Comparison of ENCODE assay signal across 29 cellular contexts in the genomic region with DNA sequence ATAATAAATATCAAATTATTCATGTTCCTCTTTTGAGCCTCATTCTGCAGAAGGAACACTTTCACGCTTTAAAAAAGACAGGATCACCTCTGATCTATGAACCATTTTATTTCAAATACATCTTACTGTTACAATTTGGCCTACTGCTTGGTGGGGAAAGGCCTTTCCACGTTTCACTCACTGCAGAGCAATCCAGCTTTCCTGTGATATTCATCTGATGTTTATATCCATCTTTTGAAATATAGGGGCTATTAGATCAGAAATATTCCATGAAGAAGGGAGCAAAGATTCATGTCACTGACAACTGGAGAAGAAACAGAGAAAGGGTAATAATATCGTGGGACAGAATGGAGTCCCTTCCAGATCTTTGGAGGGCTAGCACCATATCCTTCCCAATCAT.
"Had no signal": no experiment of that assay in that cellular context is flagged by ENCODE, and none has a peak within 500 bp of the region (broad histone marks: within the 10 kb centered on the region; RNA-seq: fewer than 3 reads in every experiment).

No MANE protein-coding gene starts in this region.

- H3K27ac Mint-ChIP-seq: stimulated activated effector memory CD8-positive, alpha-beta T cell treated with anti-CD3 and anti-CD28 coated beads, Interleukin-12 subunit alpha, Interleukin-12 subunit beta, amount 100 ng/mL, for 72 hours; stimulated activated memory B cell treated with anti-CD40 and anti-IgM and Interleukin-4, amounts not matched to agents 10 μg/mL and 1 μg/mL and 100 μg/mL, for 72 hours; stimulated activated naive B cell treated with anti-CD40 and anti-IgM and Interleukin-4, amounts not matched to agents 10 μg/mL and 1 μg/mL and 100 μg/mL, for 72 hours; stimulated activated naive CD8-positive, alpha-beta T cell treated with anti-CD3 and anti-CD28 coated beads, Interleukin-15, amount 100 ng/mL, for 72 hours; stimulated activated naive CD8-positive, alpha-beta T cell treated with anti-CD3 and anti-CD28 coated beads, Interleukin-15, Interleukin-2, amounts not matched to agents 100 ng/mL and 50 ng/mL, for 24 hours; type B pancreatic cell had no signal

- FAIRE-seq: urothelium cell line had no signal

- H3K4me3 ChIP-seq: stomach, suprapubic skin, testis, thoracic aorta, thyroid gland, tibial artery, tibial nerve, transverse colon, upper lobe of left lung, upper lobe of right lung, uterus, vagina had no signal

- ATAC-seq: stimulated activated effector memory CD8-positive, alpha-beta T cell treated with anti-CD3 and anti-CD28 coated beads, Interleukin-12 subunit alpha, Interleukin-12 subunit beta, amount 100 ng/mL, for 72 hours; stimulated activated memory B cell treated with anti-CD40 and anti-IgM and Interleukin-4, amounts not matched to agents 10 μg/mL and 1 μg/mL and 100 μg/mL, for 72 hours; stimulated activated naive B cell treated with anti-CD40 and anti-IgM and Interleukin-4, amounts not matched to agents 10 μg/mL and 1 μg/mL and 100 μg/mL, for 72 hours; stimulated activated naive CD8-positive, alpha-beta T cell treated with anti-CD3 and anti-CD28 coated beads, Interleukin-15, amount 100 ng/mL, for 72 hours; stimulated activated naive CD8-positive, alpha-beta T cell treated with anti-CD3 and anti-CD28 coated beads, Interleukin-15, Interleukin-2, amounts not matched to agents 100 U/mL and 50 U/mL, for 24 hours; upper lobe of right lung had no signal

- H3K4me3 Mint-ChIP-seq: stimulated activated effector memory CD8-positive, alpha-beta T cell treated with anti-CD3 and anti-CD28 coated beads, Interleukin-12 subunit alpha, Interleukin-12 subunit beta, amount 100 ng/mL, for 72 hours; stimulated activated memory B cell treated with anti-CD40 and anti-IgM and Interleukin-4, amounts not matched to agents 10 μg/mL and 1 μg/mL and 100 μg/mL, for 72 hours; stimulated activated naive B cell treated with anti-CD40 and anti-IgM and Interleukin-4, amounts not matched to agents 10 μg/mL and 1 μg/mL and 100 μg/mL, for 72 hours; stimulated activated naive CD8-positive, alpha-beta T cell treated with anti-CD3 and anti-CD28 coated beads, Interleukin-15, amount 100 ng/mL, for 72 hours; stimulated activated naive CD8-positive, alpha-beta T cell treated with anti-CD3 and anti-CD28 coated beads, Interleukin-15, Interleukin-2, amounts not matched to agents 100 ng/mL and 50 ng/mL, for 24 hours; type B pancreatic cell had no signal

- H3K27me3 ChIP-seq: stomach, suprapubic skin, testis, thyroid gland, tibial artery, tibial nerve, transverse colon, upper lobe of left lung, upper lobe of right lung, uterus, vagina had no signal

- H3K27ac ChIP-seq: stomach, suprapubic skin, testis, thoracic aorta, thyroid gland, tibial artery, tibial nerve, transverse colon, upper lobe of left lung, upper lobe of right lung, uterus, vagina had no signal

- H3K9me3 Mint-ChIP-seq: stimulated activated effector memory CD8-positive, alpha-beta T cell treated with anti-CD3 and anti-CD28 coated beads, Interleukin-12 subunit alpha, Interleukin-12 subunit beta, amount 100 ng/mL, for 72 hours; stimulated activated naive B cell treated with anti-CD40 and anti-IgM and Interleukin-4, amounts not matched to agents 10 μg/mL and 1 μg/mL and 100 μg/mL, for 72 hours; stimulated activated naive CD8-positive, alpha-beta T cell treated with anti-CD3 and anti-CD28 coated beads, Interleukin-15, amount 100 ng/mL, for 72 hours; stimulated activated naive CD8-positive, alpha-beta T cell treated with anti-CD3 and anti-CD28 coated beads, Interleukin-15, Interleukin-2, amounts not matched to agents 100 ng/mL and 50 ng/mL, for 24 hours had no signal

- H3K9me3 ChIP-seq: stomach, suprapubic skin, testis, thoracic aorta, thyroid gland, tibial artery, transverse colon, upper lobe of left lung, upper lobe of right lung, uterus, vagina had no signal

- H3K4me1 ChIP-seq: suprapubic skin, upper lobe of right lung, uterus, vagina had no signal

- H3K36me3 Mint-ChIP-seq: stimulated activated effector memory CD8-positive, alpha-beta T cell treated with anti-CD3 and anti-CD28 coated beads, Interleukin-12 subunit alpha, Interleukin-12 subunit beta, amount 100 ng/mL, for 72 hours; stimulated activated memory B cell treated with anti-CD40 and anti-IgM and Interleukin-4, amounts not matched to agents 10 μg/mL and 1 μg/mL and 100 μg/mL, for 72 hours; stimulated activated naive B cell treated with anti-CD40 and anti-IgM and Interleukin-4, amounts not matched to agents 10 μg/mL and 1 μg/mL and 100 μg/mL, for 72 hours; type B pancreatic cell had no signal

- H3K27me3 Mint-ChIP-seq: stimulated activated memory B cell treated with anti-CD40 and anti-IgM and Interleukin-4, amounts not matched to agents 10 μg/mL and 1 μg/mL and 100 μg/mL, for 72 hours; stimulated activated naive B cell treated with anti-CD40 and anti-IgM and Interleukin-4, amounts not matched to agents 10 μg/mL and 1 μg/mL and 100 μg/mL, for 72 hours; stimulated activated naive CD8-positive, alpha-beta T cell treated with anti-CD3 and anti-CD28 coated beads, Interleukin-15, amount 100 ng/mL, for 72 hours; stimulated activated naive CD8-positive, alpha-beta T cell treated with anti-CD3 and anti-CD28 coated beads, Interleukin-15, Interleukin-2, amounts not matched to agents 100 ng/mL and 50 ng/mL, for 24 hours; type B pancreatic cell had no signal

- H3K36me3 ChIP-seq: stomach, suprapubic skin, thoracic aorta, thyroid gland, tibial artery, tibial nerve, transverse colon, upper lobe of left lung, upper lobe of right lung, uterus, vagina had no signal

- DNase-seq: stimulated activated CD4-positive, alpha-beta T cell treated with anti-CD3 and anti-CD28 coated beads, Interleukin-2, amount 100 ng/mL, for 48 hours; stimulated activated CD4-positive, alpha-beta T cell treated with anti-CD3 and anti-CD28 coated beads, Interleukin-4, amount 100 ng/mL, for 1 hour; stimulated activated CD4-positive, alpha-beta T cell treated with anti-CD3 and anti-CD28 coated beads, Interleukin-4, amount 100 ng/mL, for 24 hours; stimulated activated CD4-positive, alpha-beta T cell treated with anti-CD3 and anti-CD28 coated beads, Interleukin-4, amount 100 ng/mL, for 4 hours; stimulated activated CD8-positive, alpha-beta memory T cell treated with anti-CD3 and anti-CD28 coated beads, Interleukin-4, amount 100 ng/mL, for 48 hours; stimulated activated naive B cell treated with anti-CD40 and anti-IgM and Interleukin-4, amounts not matched to agents 10 μg/mL and 1 μg/mL and 100 μg/mL, for 72 hours; stimulated activated naive CD4-positive, alpha-beta T cell; stimulated activated naive CD4-positive, alpha-beta T cell treated with Interleukin-2 at 50 U/mL for 16 hours; stimulated activated naive CD8-positive, alpha-beta T cell treated with anti-CD3 and anti-CD28 coated beads, Interleukin-15, amount 100 ng/mL, for 72 hours; stimulated activated naive CD8-positive, alpha-beta T cell treated with anti-CD3 and anti-CD28 coated beads, Interleukin-15, Interleukin-2, amounts not matched to agents 100 U/mL and 50 U/mL, for 24 hours; stomach; substantia nigra; testis; tibial artery; transverse colon; trophoblast cell; upper lobe of left lung; upper lobe of right lung; uterus had no signal
